15 cellular contexts compared by ENCODE assay signal in genomic region chr19:15198006-15198356, GRCh38. TPM values are rescaled to one million over a fixed set of nuclear protein-coding genes. Genes with fewer than 3 reads are reported as not detected.
DNase-seq lines count a peak whose midpoint lies in the region; ATAC-seq, FAIRE-seq and TF ChIP-seq lines count a peak whose summit lies in the region.
"Had no signal": no experiment of that assay in that cellular context is flagged by ENCODE, and none has a peak within 500 bp of the region (broad histone marks: within the 10 kb centered on the region; RNA-seq: fewer than 3 reads in every experiment).

No MANE protein-coding gene starts in this region.

- DNase-seq in SW480 (ENCODE audit: low spot score): peak; percentile 66
- peak; percentile 75 for DNase-seq in kidney
- no peak for DNase-seq in dedifferentiated amniotic fluid mesenchymal stem cell (ENCODE audit: extremely low spot score)
- DNase-seq in ureter (ENCODE audit: low spot score): no peak
- no peak for DNase-seq in epidermal melanocyte (ENCODE audit: insufficient read length, low spot score)
- DNase-seq: activated CD4-positive, alpha-beta T cell treated with anti-CD3 and anti-CD28 coated beads, Interleukin-2, amount 50 U/mL, for 48 hours; activated naive CD4-positive, alpha-beta T cell; Calu3; cerebellar nuclear complex; Peyer's patch; T-helper 2 cell; testis had no signal

- ATAC-seq in GM21786 (IDR thresholded peaks at IDR 0.05; ENCODE audit: unreplicated experiment): no peak

- TF ChIP-seq CTCF in HEK293 (tag by site-specific recombination; IDR thresholded peaks at IDR 0.05) (no peak), kidney (IDR thresholded peaks at IDR 0.05; ENCODE audit: borderline replicate concordance, extremely low read depth, insufficient read depth) (no peak)

- no peak overlapping the region for H3K27ac ChIP-seq in HEK293 (ENCODE audit: extremely low read depth, low read depth, low read length)
- no peak overlapping the region for H3K27ac ChIP-seq in kidney (ENCODE audit: low read depth in 2 of 2, low read length in 2 of 2)
- H3K27ac ChIP-seq in subcutaneous abdominal adipose tissue (ENCODE audit: low read depth, low read length): no peak overlapping the region
- H3K27ac ChIP-seq: Peyer's patch, testis had no signal

- H3K4me3 ChIP-seq in HEK293 (ENCODE audit: low read depth, low read length) (no peak overlapping the region), kidney (ENCODE audit: low read length in 2 of 2) (no peak overlapping the region), subcutaneous abdominal adipose tissue (ENCODE audit: low read depth in 1 of 5, low read length in 5 of 5) (peak overlapping the region in 4 of 5 donors; percentile 2 to 44 (median 25))
- H3K4me3 ChIP-seq: Peyer's patch, testis had no signal

- H3K4me1 ChIP-seq in HEK293 (ENCODE audit: control insufficient read depth, insufficient read depth, low read length): no peaks in the 10 kb centered on the region
- H3K4me1 ChIP-seq in kidney (ENCODE audit: control insufficient read depth in 1 of 2, insufficient read depth in 1 of 2, low read depth in 1 of 2, low read length in 2 of 2): peaks cover 0 to 18% of the 10 kb centered on the region in 2 donors
- H3K4me1 ChIP-seq in subcutaneous abdominal adipose tissue (ENCODE audit: control insufficient read depth in 5 of 5, insufficient read depth in 5 of 5, low read length in 5 of 5): peaks cover 7 to 34% (median 16%) of the 10 kb centered on the region in 5 donors

- peaks cover 0 to 30% of the 10 kb centered on the region in 2 experiments; a peak in 2 of 3 replicates for H3K36me3 ChIP-seq in HEK293 (ENCODE audit: control insufficient read depth in 2 of 2, insufficient read depth in 1 of 2, low read length in 2 of 2)
- no peaks in the 10 kb centered on the region for H3K36me3 ChIP-seq in kidney (ENCODE audit: control insufficient read depth in 1 of 2, insufficient read depth in 2 of 2, low read length in 2 of 2)
- H3K36me3 ChIP-seq in subcutaneous abdominal adipose tissue (ENCODE audit: control insufficient read depth in 5 of 5, insufficient read depth in 5 of 5, low read length in 5 of 5): peaks cover 0 to 2% (median 0%) of the 10 kb centered on the region in 5 donors
- H3K36me3 ChIP-seq: Peyer's patch had no signal

- CTCF ChIA-PET in HEK293 (lab: Yijun Ruan, JAX): no interaction called here

- no peak for FAIRE-seq in kidney (lab: Jason Lieb, UNC)

- intact Hi-C loops in kidney (cut with DNase I): no loop called here

- H3K27me3 ChIP-seq in subcutaneous abdominal adipose tissue (ENCODE audit: control insufficient read depth in 5 of 5, insufficient read depth in 4 of 5, low read length in 5 of 5): peaks cover 0 to 33% (median 16%) of the 10 kb centered on the region in 5 donors
- H3K27me3 ChIP-seq: testis had no signal

- H3K9me3 ChIP-seq in HEK293 (ENCODE audit: control insufficient read depth, insufficient read depth, low read depth, low read length) (no peaks in the 10 kb centered on the region), kidney (ENCODE audit: control insufficient read depth in 1 of 2, low read length in 2 of 2) (no peaks in the 10 kb centered on the region), subcutaneous abdominal adipose tissue (ENCODE audit: control insufficient read depth in 5 of 5, low read length in 5 of 5) (no peaks in the 10 kb centered on the region)
- H3K9me3 ChIP-seq: Peyer's patch, testis had no signal

- H3K9ac ChIP-seq in kidney (ENCODE audit: low read length in 2 of 2) (no peak overlapping the region), subcutaneous abdominal adipose tissue (ENCODE audit: low read length in 5 of 5) (no peak overlapping the region)

- POLR2A ChIA-PET in HEK293 (lab: Yijun Ruan, JAX): interaction anchor here (0.5 to 0.7 kb wide), 2 partner anchors 48 to 216 kb away, joined by 3 to 4 read pairs; no protein-coding TSS in a partner anchor

TF ChIP-seq in HEK293, 187 proteins besides CTCF, POLR2A, EP300 and RAD21:
- TF ChIP-seq FEZF1 (tag by site-specific recombination; IDR thresholded peaks at IDR 0.05) (no peak), ZSCAN5A (tag by site-specific recombination; IDR thresholded peaks at IDR 0.05) (no peak), ZNF560 (tag by site-specific recombination; IDR thresholded peaks at IDR 0.05; ENCODE audit: borderline replicate concordance) (no peak), ZNF133 (tag by site-specific recombination; IDR thresholded peaks at IDR 0.05) (peak; percentile 48; the same call in 1 of the 2 replicates), PRDM2 (tag by site-specific recombination; IDR thresholded peaks at IDR 0.05; ENCODE audit: borderline replicate concordance) (no peak), KLF1 (tag by site-specific recombination; IDR thresholded peaks at IDR 0.05) (peak; percentile 95)
TF ChIP-seq in HEK293: peak in this region for 2.

RNA-seq across cellular contexts. Expression of gene NOTCH3, which starts 2.8 kb away (rescaled TPM):
- 92.3 TPM for total RNA-seq in kidney
- 15.1 TPM for polyA plus RNA-seq in kidney (ENCODE audit: insufficient read depth, low read depth, low replicate concordance)
- 125 TPM for total RNA-seq in ureter

RNA-seq across cellular contexts. Expression of gene EPHX3, which starts 34.3 kb away (rescaled TPM):
- total RNA-seq in kidney: 2.0 TPM
- polyA plus RNA-seq in kidney (ENCODE audit: insufficient read depth, low read depth, low replicate concordance): 3.5 TPM
- total RNA-seq in ureter: 2.5 TPM
- total RNA-seq: Peyer's patch had no signal

Comparison
In these comparisons a context has a peak if more than half of its experiments do, and no peak if none do; other contexts are left out.
1. H3K4me3 ChIP-seq: peak in subcutaneous abdominal adipose tissue (4 of 5); none in HEK293 (single experiment) and kidney (0 of 2).
2. DNase-seq: peak in SW480 (single experiment) and kidney (single experiment); none in dedifferentiated amniotic fluid mesenchymal stem cell (single experiment), ureter (single experiment) and epidermal melanocyte (single experiment).